In the genomic region with DNA sequence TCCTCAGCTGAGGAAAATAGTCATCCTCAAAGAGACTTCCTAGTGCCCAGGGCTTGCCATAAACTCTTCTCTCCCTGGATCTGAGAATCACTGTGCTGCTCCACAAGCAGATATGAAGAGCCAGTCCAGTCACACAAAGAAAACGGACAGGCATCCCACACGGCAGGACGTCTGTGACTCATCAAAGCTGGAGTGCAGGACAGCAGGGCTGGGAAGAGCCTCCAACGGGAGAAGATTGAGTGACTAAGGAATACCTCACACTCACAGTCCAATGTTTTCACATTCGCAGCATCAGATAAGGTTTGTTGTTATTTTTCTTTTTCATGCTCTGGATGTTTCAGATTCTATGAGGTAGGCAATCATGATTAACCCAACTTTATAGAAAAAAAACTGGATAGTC, we compare ENCODE assay signal across 9 cellular contexts. TPM values are rescaled to one million over a fixed set of nuclear protein-coding genes. Genes with fewer than 3 reads are reported as not detected.
DNase-seq lines count a peak whose midpoint lies in the region; ATAC-seq and TF ChIP-seq lines count a peak whose summit lies in the region.
"Had no signal": no experiment of that assay in that cellular context is flagged by ENCODE, and none has a peak within 500 bp of the region (broad histone marks: within the 10 kb centered on the region; RNA-seq: fewer than 3 reads in every experiment).

No MANE protein-coding gene starts in this region.

- no peak overlapping the region for H2BK20ac ChIP-seq in H9 (ENCODE audit: low read depth, low read length, poor library complexity, severe bottlenecking)

- no peak overlapping the region for H3K56ac ChIP-seq in H9 (ENCODE audit: insufficient read length, low read depth, low read length)

- no peaks in the 10 kb centered on the region for H4K20me1 ChIP-seq in H9 (ENCODE audit: control insufficient read depth, insufficient read depth, insufficient read length)

- H2AK5ac ChIP-seq in H9 (ENCODE audit: insufficient read length, low read length), result no peak overlapping the region

- peak; percentile 14 for DNase-seq in 8988T
- peak; percentile 53 for DNase-seq in H9
- peak; percentile 88 to 95 for DNase-seq in SW 1271 (lab: John Stamatoyannopoulos, UW)
- DNase-seq in foreskin keratinocyte, result peak; percentile 58 to 83
- no peak for DNase-seq in omental fat pad (ENCODE audit: low spot score)
- no peak for DNase-seq in stimulated activated CD4-positive, alpha-beta T cell treated with anti-CD3 and anti-CD28 coated beads, Interleukin-4, amount 100 ng/mL, for 4 hours
- DNase-seq in midbrain (lab: John Stamatoyannopoulos, UW), result no peak
- DNase-seq in GM19238 (ENCODE audit: insufficient read length, low spot score), result no peak

- no peaks in the 10 kb centered on the region for H3K23me2 ChIP-seq in H9 (ENCODE audit: insufficient read length, low read depth, low read length, poor library complexity, severe bottlenecking)

- no peak overlapping the region for H3K14ac ChIP-seq in H9 (ENCODE audit: insufficient read depth, low read length)

- H3K4me2 ChIP-seq in H9 (ENCODE audit: insufficient read depth, insufficient read length, low read length), result no peak overlapping the region

- H3K27ac ChIP-seq in H9 (ENCODE audit: insufficient read length, low read depth, low read length), result no peak overlapping the region
- H3K27ac ChIP-seq in foreskin keratinocyte, result no peak overlapping the region

- no peak overlapping the region for H2BK15ac ChIP-seq in H9 (ENCODE audit: low read depth, low read length)

- no peak overlapping the region for H3K18ac ChIP-seq in H9 (ENCODE audit: insufficient read length, low read depth, low read length)

- H3K9me3 ChIP-seq in H9 (ENCODE audit: control insufficient read depth, low read depth, low read length), result no peaks in the 10 kb centered on the region

- H2AFZ ChIP-seq in H9 (ENCODE audit: low read length), result no peak overlapping the region

- no peak overlapping the region for H2BK5ac ChIP-seq in H9 (ENCODE audit: insufficient read length, low read length)

- no peaks in the 10 kb centered on the region for H3K27me3 Mint-ChIP-seq in H9 (ENCODE audit: low read depth)
- H3K27me3 Mint-ChIP-seq: B cell had no signal

- ATAC-seq in foreskin keratinocyte, result peak; percentile 97
- no peak for ATAC-seq in omental fat pad (ENCODE audit: low FRiP score)

- H2BK120ac ChIP-seq in H9 (ENCODE audit: low read depth, low read length, poor library complexity, severe bottlenecking), result no peak overlapping the region

- H3K36me3 Mint-ChIP-seq in H9 (ENCODE audit: insufficient read depth in 1 of 3, low read depth in 3 of 3), result no peaks in the 10 kb centered on the region

- no peak overlapping the region for H3K9ac ChIP-seq in H9 (ENCODE audit: extremely low read depth, insufficient read length, low read length)

- H4K5ac ChIP-seq in H9 (ENCODE audit: insufficient read length, low read depth, low read length), result no peak overlapping the region

- H2BK12ac ChIP-seq in H9 (ENCODE audit: insufficient read length, low read depth, low read length), result no peak overlapping the region

- no peak overlapping the region for H3T11ph ChIP-seq in H9 (ENCODE audit: low read length)

- WGBS in H9 (ENCODE audit: extremely low coverage, insufficient read length, low lambda C conversion rate), result no CpG with 5 or more reads among the region's 5 CpGs

- H3K9me3 Mint-ChIP-seq in H9, result peaks cover 0 to 3% of the 10 kb centered on the region in 2 experiments; a peak in 1 of 5 replicates

- no peaks in the 10 kb centered on the region for H3K79me2 ChIP-seq in H9 (ENCODE audit: insufficient read depth, low read length)

- H3K4me1 ChIP-seq in H9 (ENCODE audit: insufficient read depth, low read length) (no peaks in the 10 kb centered on the region), foreskin keratinocyte (no peaks in the 10 kb centered on the region)

- no peak for TF ChIP-seq CTCF in H9 (conservative IDR thresholded peaks at IDR 0.05)
- no peak for TF ChIP-seq CTCF in foreskin keratinocyte (conservative IDR thresholded peaks at IDR 0.05)
- no peak for TF ChIP-seq CTCF in omental fat pad (IDR thresholded peaks at IDR 0.05)

- no peak overlapping the region for H3K23ac ChIP-seq in H9 (ENCODE audit: insufficient read length, low read depth, low read length)

- no peak overlapping the region for H3K4me3 Mint-ChIP-seq in H9
- H3K4me3 Mint-ChIP-seq: B cell had no signal

- no peak overlapping the region for H3K4ac ChIP-seq in H9 (ENCODE audit: low read depth, low read length)

- H3K27me3 ChIP-seq in H9 (ENCODE audit: insufficient read depth, low read length) (no peaks in the 10 kb centered on the region), foreskin keratinocyte (no peaks in the 10 kb centered on the region)

- H4K8ac ChIP-seq in H9 (replicated peaks; ENCODE audit: insufficient read length, low read depth, low read length), result no peak overlapping the region

- peaks cover 0 to 8% of the 10 kb centered on the region in 2 experiments; a peak in 2 of 4 replicates for H3K4me1 Mint-ChIP-seq in H9
- H3K4me1 Mint-ChIP-seq: B cell had no signal

- H3K27ac Mint-ChIP-seq in H9, result peak overlapping the region in 1 of 3 experiments; percentile 76; a peak in 1 of 7 replicates
- H3K27ac Mint-ChIP-seq: B cell had no signal

- no peak overlapping the region for H4K91ac ChIP-seq in H9 (ENCODE audit: insufficient read length, low read depth, low read length)

- H3K79me1 ChIP-seq in H9 (ENCODE audit: insufficient read depth, low read depth, low read length, poor library complexity, severe bottlenecking), result no peaks in the 10 kb centered on the region

RNA-seq across cellular contexts. Expression of gene NEK10, which starts 57.8 kb away (rescaled TPM):
- 0.66 and 0.97 TPM in 2 replicates for total RNA-seq in H9 (2021)
- total RNA-seq in foreskin keratinocyte, result 0.18 and 0.48 TPM in 2 replicates
- polyA plus RNA-seq in foreskin keratinocyte, result 0.07 and 0.08 TPM in 2 replicates
- total RNA-seq in omental fat pad, result 1 to 10 TPM in 2 of 4 donors, under 1 TPM in 2; 0.65 to 2.6 (median 1.2) TPM

Comparison
In these comparisons a context has a peak if more than half of its experiments do, and no peak if none do; other contexts are left out.
1. DNase-seq: peak in 8988T (single experiment), H9 (single experiment), SW 1271 (2 of 2) and foreskin keratinocyte (2 of 2); none in omental fat pad (single experiment), stimulated activated CD4-positive, alpha-beta T cell treated with anti-CD3 and anti-CD28 coated beads, Interleukin-4, amount 100 ng/mL, for 4 hours (0 of 2), midbrain (single experiment) and GM19238 (single experiment).